Comparison of ENCODE assay signal across 8 cellular contexts in the genomic region with DNA sequence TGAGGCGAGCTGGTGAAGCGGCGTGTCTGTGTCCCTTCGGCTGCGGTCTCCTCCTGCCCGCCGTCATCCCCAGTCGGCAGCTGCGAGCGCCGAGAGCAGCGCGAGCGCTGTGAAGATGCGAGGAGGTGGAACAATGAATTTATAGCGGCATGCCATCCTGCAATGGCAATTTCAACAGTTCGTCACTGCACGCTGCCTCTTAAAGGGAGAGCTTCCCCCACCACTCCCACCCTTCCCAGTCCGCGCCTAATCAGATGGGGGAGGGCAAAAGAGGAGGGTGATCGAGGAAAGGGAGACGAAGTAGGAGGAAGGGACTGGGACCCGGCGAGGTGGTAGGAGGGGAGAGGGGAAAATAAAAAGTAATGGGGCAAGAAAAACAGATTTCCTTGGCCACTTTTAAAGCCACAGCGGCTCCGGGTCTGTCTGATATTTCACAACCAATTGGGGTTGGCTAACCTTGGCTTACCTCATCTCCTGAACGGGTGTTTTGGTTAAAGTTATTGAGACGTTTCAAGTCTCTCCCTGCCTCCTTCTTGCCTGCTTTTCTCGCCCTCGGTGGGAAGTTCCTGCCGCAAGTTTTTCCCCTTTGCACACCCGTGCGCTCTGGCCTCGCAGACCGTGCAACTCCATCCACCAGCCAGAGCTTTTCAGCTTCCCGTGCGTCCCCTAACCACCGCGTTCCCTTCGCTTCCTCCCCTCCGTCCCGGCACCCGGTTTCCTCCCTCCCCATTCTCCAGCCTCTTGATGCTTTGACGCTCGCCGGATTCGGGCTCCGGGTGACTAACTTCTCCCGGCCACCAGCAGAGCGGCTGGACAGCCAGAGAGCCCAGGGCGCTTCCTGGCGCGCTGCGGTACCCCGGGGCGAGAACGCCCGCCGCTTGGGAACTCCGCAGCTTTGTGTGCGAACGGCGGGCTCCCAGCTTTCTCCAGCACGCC. TPM values are rescaled to one million over a fixed set of nuclear protein-coding genes. Genes with fewer than 3 reads are reported as not detected.
DNase-seq lines count a peak whose midpoint lies in the region; ATAC-seq, FAIRE-seq and TF ChIP-seq lines count a peak whose summit lies in the region.

Gene ADAMTS5, minus strand, starts transcription at position 111 of the 936 bp plus-strand sequence. CDS start 697 bp downstream, outside the sequence.

- peaks cover 0 to 8% of the 10 kb centered on the region in 2 donors for H3K4me1 ChIP-seq in neuronal stem cell (ENCODE audit: control insufficient read depth in 2 of 2, insufficient read depth in 1 of 2, low read depth in 1 of 2, low read length in 2 of 2)
- no peaks in the 10 kb centered on the region for H3K4me1 ChIP-seq in MM.1S (ENCODE audit: low read length)

- H2AFZ ChIP-seq in neuronal stem cell (ENCODE audit: low read length) (peak within 1 kb of the TSS; percentile 83), MM.1S (ENCODE audit: low read length) (no peak within 1 kb of the TSS)

- peaks cover 7 to 98% (median 29%) of the 10 kb centered on the region in 3 experiments for H3K27me3 ChIP-seq in neuronal stem cell (ENCODE audit: control insufficient read depth in 3 of 3, insufficient read depth in 3 of 3, low read depth in 1 of 3, low read length in 3 of 3)
- no peaks in the 10 kb centered on the region for H3K27me3 ChIP-seq in MM.1S (replicated peaks; ENCODE audit: insufficient read depth, low read length)

- H3K9me3 ChIP-seq in neuronal stem cell (replicated peaks in 1 of 2; ENCODE audit: control insufficient read depth in 2 of 2, insufficient read depth in 1 of 2, low read depth in 1 of 2, low read length in 2 of 2): no peaks in the 10 kb centered on the region
- no peaks in the 10 kb centered on the region for H3K9me3 ChIP-seq in MM.1S (replicated peaks; ENCODE audit: insufficient read depth, low read length)

- H3K18ac ChIP-seq in neuronal stem cell (ENCODE audit: low read length): peak within 1 kb of the TSS; percentile 91

- H4K91ac ChIP-seq in neuronal stem cell (ENCODE audit: low read depth, low read length, poor library complexity): no peak within 1 kb of the TSS

- no peak within 1 kb of the TSS for H2BK120ac ChIP-seq in neuronal stem cell (ENCODE audit: low read depth, low read length)

- H4K20me1 ChIP-seq in MM.1S (ENCODE audit: insufficient read depth, low read length): no peaks in the 10 kb centered on the region

- H2BK15ac ChIP-seq in neuronal stem cell (ENCODE audit: low read length): peak within 1 kb of the TSS; percentile 31

- H3K36me3 ChIP-seq in neuronal stem cell (replicated peaks in 1 of 2; ENCODE audit: control insufficient read depth in 2 of 2, insufficient read depth in 2 of 2, low read length in 2 of 2): no peaks in the 10 kb centered on the region
- H3K36me3 ChIP-seq in MM.1S (replicated peaks; ENCODE audit: insufficient read depth, low read length): no peaks in the 10 kb centered on the region

- H2AK5ac ChIP-seq in neuronal stem cell (ENCODE audit: low read depth, low read length): no peak within 1 kb of the TSS

- TF ChIP-seq CTCF in fibroblast of mammary gland (conservative IDR thresholded peaks at IDR 0.05; ENCODE audit: control insufficient read depth, insufficient read depth, low read depth, low read length) (no peak), MM.1S (IDR thresholded peaks at IDR 0.05; ENCODE audit: low read length) (no peak)

- TF ChIP-seq POLR2A in H54 (IDR thresholded peaks at IDR 0.05; ENCODE audit: low read depth, low read length): peak; percentile 82

- H4K8ac ChIP-seq in neuronal stem cell (ENCODE audit: low read depth, low read length): no peak within 1 kb of the TSS

- no CpG with 5 or more reads among the region's 64 CpGs for WGBS in neuronal stem cell (ENCODE audit: extremely low coverage in 2 of 2, insufficient read length in 2 of 2, insufficient replicate concordance in 1 of 2), 2 donors

- ATAC-seq in HG02870 (IDR thresholded peaks at IDR 0.05; ENCODE audit: unreplicated experiment) (no peak), GM21381 (IDR thresholded peaks at IDR 0.05; ENCODE audit: unreplicated experiment) (no peak)

- peak within 1 kb of the TSS; percentile 63 for H3K4me3 ChIP-seq in fibroblast of mammary gland (ENCODE audit: control insufficient read depth, low read depth, low read length)
- H3K4me3 ChIP-seq in neuronal stem cell (ENCODE audit: low read length in 2 of 2): peak within 1 kb of the TSS; percentile 21 to 80
- no peak within 1 kb of the TSS for H3K4me3 ChIP-seq in MM.1S (ENCODE audit: low read length)

- H3K4me2 ChIP-seq in neuronal stem cell (ENCODE audit: insufficient read depth, low read length, poor library complexity, severe bottlenecking): peak within 1 kb of the TSS; percentile 84
- H3K4me2 ChIP-seq in MM.1S (ENCODE audit: low read depth, low read length): no peak within 1 kb of the TSS

- H3K23ac ChIP-seq in neuronal stem cell (ENCODE audit: low read depth, low read length, poor library complexity): peak within 1 kb of the TSS; percentile 80

- H3K79me1 ChIP-seq in neuronal stem cell (ENCODE audit: low read depth, low read length): no peaks in the 10 kb centered on the region

- peak within 1 kb of the TSS; percentile 83 for H3K9ac ChIP-seq in neuronal stem cell (ENCODE audit: low read depth, low read length, poor library complexity)
- no peak within 1 kb of the TSS for H3K9ac ChIP-seq in MM.1S (ENCODE audit: low read length)

- no peaks in the 10 kb centered on the region for H3K79me2 ChIP-seq in MM.1S (ENCODE audit: low read length)

- no peak within 1 kb of the TSS for H2BK5ac ChIP-seq in neuronal stem cell (ENCODE audit: low read length)

- H3K9me2 ChIP-seq in MM.1S (replicated peaks; ENCODE audit: insufficient read depth, low read length): no peaks in the 10 kb centered on the region

- H3K4ac ChIP-seq in neuronal stem cell (ENCODE audit: low read length): no peak within 1 kb of the TSS

- no peaks in the 10 kb centered on the region for H3F3A ChIP-seq in MM.1S (ENCODE audit: insufficient read depth, low read length)

- DNase-seq in H54 (ENCODE audit: insufficient read length, low spot score): peak; percentile 84
- DNase-seq in RPMI7951 (ENCODE audit: low read depth): peak; percentile 75
- peak; percentile 82 for DNase-seq in fibroblast of mammary gland (ENCODE audit: low read depth)
- DNase-seq in neuronal stem cell (ENCODE audit: low spot score): peak; percentile 42
- no peak for DNase-seq in NCI-H1436 treated with DMSO at 0.1 percent for 48 hours (lab: John Stamatoyannopoulos, UW)
- no peak for DNase-seq in MM.1S

- no peak within 1 kb of the TSS for H3K14ac ChIP-seq in neuronal stem cell (ENCODE audit: low read length)

- peak within 1 kb of the TSS; percentile 81 for H2BK12ac ChIP-seq in neuronal stem cell (ENCODE audit: low read length)

- H3K27ac ChIP-seq in neuronal stem cell (replicated peaks; ENCODE audit: low read length): no peak within 1 kb of the TSS
- no peak within 1 kb of the TSS for H3K27ac ChIP-seq in MM.1S (ENCODE audit: low read length)

- no peak for FAIRE-seq in H54 (lab: Jason Lieb, UNC)

RNA-seq across cellular contexts. Expression of gene ADAMTS5, which starts in this region (rescaled TPM):
- 0.29 and 0.36 TPM in 2 replicates for total RNA-seq in RPMI7951 (2014; rRNA removed; shearing (Covaris generic))
- 0.06 TPM for polyA plus RNA-seq in neuronal stem cell (2013, experiment 1 of 2)
- 0.07 TPM for polyA plus RNA-seq in neuronal stem cell (2013, experiment 2 of 2)

Comparison
In these comparisons a context has a peak if more than half of its experiments do, and no peak if none do; other contexts are left out.
1. Peak in DNase-seq in RPMI7951; RNA of the gene not detected or under 1 TPM.
2. DNase-seq: peak in H54 (single experiment), fibroblast of mammary gland (single experiment) and neuronal stem cell (single experiment); none in NCI-H1436 treated with DMSO at 0.1 percent for 48 hours (single experiment) and MM.1S (single experiment).